In genomic region chr9:132503116-132503515, GRCh38 we compare ENCODE assay signal across 20 cellular contexts.
"Had no signal": no experiment of that assay in that cellular context is flagged by ENCODE, and none has a peak within 500 bp of the region (broad histone marks: within the 10 kb centered on the region; RNA-seq: fewer than 3 reads in every experiment).

No MANE protein-coding gene starts in this region.

- DNase-seq: colonic mucosa; dermis blood vessel endothelial cell; dorsolateral prefrontal cortex; effector CD4-positive, alpha-beta T cell; effector memory CD4-positive, alpha-beta T cell; foreskin keratinocyte; heart left ventricle; hypothalamus; immature natural killer cell; left cardiac atrium; left lung; left ventricle myocardium superior; mammary epithelial cell; mesendoderm; midbrain had no signal

- H3K27ac Mint-ChIP-seq: immature natural killer cell, memory B cell had no signal

- H3K4me2 ChIP-seq: hepatocyte had no signal

- H3K9me3 ChIP-seq: colonic mucosa, esophagus muscularis mucosa, gastroesophageal sphincter, heart left ventricle, left lung had no signal

- H3K4me3 Mint-ChIP-seq: immature natural killer cell, memory B cell had no signal

- H3K79me2 ChIP-seq: hepatocyte had no signal

- H3K27ac ChIP-seq: colonic mucosa, dorsolateral prefrontal cortex, esophagus muscularis mucosa, foreskin keratinocyte, gastroesophageal sphincter, heart left ventricle, hepatocyte, left lung had no signal

- H3K9me3 Mint-ChIP-seq: immature natural killer cell, memory B cell had no signal

- H3K36me3 ChIP-seq: colonic mucosa, esophagus muscularis mucosa, gastroesophageal sphincter, heart left ventricle, left lung had no signal

- H3K4me3 ChIP-seq: colonic mucosa, dorsolateral prefrontal cortex, esophagus muscularis mucosa, gastroesophageal sphincter, heart left ventricle, hepatocyte, left lung, lung had no signal

- ATAC-seq: foreskin keratinocyte, gastroesophageal sphincter, heart left ventricle, left cardiac atrium, left lung, left ventricle myocardium superior had no signal

- H3K4me1 ChIP-seq: colonic mucosa, foreskin keratinocyte, gastroesophageal sphincter had no signal

- H3K27me3 ChIP-seq: colonic mucosa had no signal

- H3K36me3 Mint-ChIP-seq: immature natural killer cell, memory B cell had no signal

- H2AFZ ChIP-seq: hepatocyte had no signal
